ENCODE assay signal across 23 cellular contexts in the genomic region with DNA sequence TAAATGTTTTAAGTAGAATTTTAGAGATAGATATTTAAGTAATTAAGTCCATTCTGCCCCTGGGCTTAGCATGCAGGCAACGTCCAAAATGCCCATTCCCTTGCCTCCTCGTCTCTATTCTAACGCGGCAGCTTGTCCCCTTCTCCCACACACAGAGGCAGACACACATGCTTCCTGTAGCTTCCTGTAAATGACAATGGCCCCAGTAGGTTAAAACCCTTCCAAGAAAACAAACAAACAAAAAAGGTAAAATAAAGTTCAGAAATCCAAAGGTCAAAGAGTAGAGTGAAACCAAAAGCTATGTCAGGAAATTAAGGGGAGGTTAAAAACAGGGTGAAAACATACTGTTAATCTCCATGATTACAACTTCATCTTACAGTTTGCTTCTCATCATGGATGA.
"Had no signal": no experiment of that assay in that cellular context is flagged by ENCODE, and none has a peak within 500 bp of the region (broad histone marks: within the 10 kb centered on the region; RNA-seq: fewer than 3 reads in every experiment).

No MANE protein-coding gene starts in this region.

- H3K9me3 Mint-ChIP-seq: activated T-helper 1 cell treated with anti-CD3 and anti-CD28 coated beads, Interleukin-12 subunit alpha, Interleukin-12 subunit beta, Interleukin-2, Interleukin-4 antibody, amounts not matched to agents 30 ng/mL and 10 ng/mL and 1 ng/mL, durations not matched to agents 14 hours and 24 hours and 36 hours had no signal

- H3K36me3 ChIP-seq: brain microvascular endothelial cell, cardiac muscle cell, MG63 had no signal

- H3K27me3 ChIP-seq: brain microvascular endothelial cell, cardiac muscle cell, MG63 had no signal

- H3K27ac ChIP-seq: brain microvascular endothelial cell, cardiac muscle cell had no signal

- H3K27ac Mint-ChIP-seq: activated CD4-positive, alpha-beta T cell treated with anti-CD3 and anti-CD28 coated beads, Interleukin-2, amount 10 ng/mL, durations not matched to agents 7 days and 5 days; activated CD8-positive, alpha-beta T cell treated with anti-CD3 and anti-CD28 coated beads for 36 hours; activated naive CD8-positive, alpha-beta T cell; activated T-cell treated with anti-CD3 and anti-CD28 coated beads, Interleukin-2, amount 50 U/mL, for 24 hours; activated T-helper 1 cell treated with anti-CD3 and anti-CD28 coated beads, Interleukin-12 subunit alpha, Interleukin-12 subunit beta, Interleukin-2, Interleukin-4 antibody, amounts not matched to agents 30 ng/mL and 10 ng/mL and 1 ng/mL, durations not matched to agents 14 hours and 24 hours and 36 hours; T-helper 17 cell had no signal

- DNase-seq: activated CD4-positive, alpha-beta T cell treated with anti-CD3 and anti-CD28 coated beads, Interleukin-2, amount 10 ng/mL, durations not matched to agents 7 days and 5 days; activated CD4-positive, CD25-positive, alpha-beta regulatory T cell; activated CD8-positive, alpha-beta T cell treated with anti-CD3 and anti-CD28 coated beads for 36 hours; activated effector memory CD4-positive, alpha-beta T cell treated with anti-CD3 and anti-CD28 coated beads, Interleukin-2, amount 50 U/mL, for 16 hours; activated naive CD4-positive, alpha-beta T cell treated with Interleukin-2 at 50 U/mL for 16 hours; activated T-cell treated with anti-CD3 and anti-CD28 coated beads, Interleukin-2, amount 50 U/mL, for 24 hours; brain microvascular endothelial cell; MG63; NCI-H1105; NCI-H1436 treated with DMSO at 0.1 percent for 48 hours; NCI-H187 treated with DMSO at 0.1 percent for 48 hours; NCI-H2171; NCI-H2227 treated with DMSO at 0.1 percent for 48 hours; NCI-H446 treated with DMSO at 0.1 percent for 48 hours; NCI-H524 treated with DMSO at 0.1 percent for 48 hours; NCI-H774; SIG-M5; T-helper 17 cell; T-helper 9 cell had no signal

- H3K4me3 Mint-ChIP-seq: activated CD4-positive, alpha-beta T cell treated with anti-CD3 and anti-CD28 coated beads, Interleukin-2, amount 10 ng/mL, durations not matched to agents 7 days and 5 days; activated CD8-positive, alpha-beta T cell treated with anti-CD3 and anti-CD28 coated beads for 36 hours; activated naive CD8-positive, alpha-beta T cell; activated T-cell treated with anti-CD3 and anti-CD28 coated beads, Interleukin-2, amount 50 U/mL, for 24 hours; activated T-helper 1 cell treated with anti-CD3 and anti-CD28 coated beads, Interleukin-12 subunit alpha, Interleukin-12 subunit beta, Interleukin-2, Interleukin-4 antibody, amounts not matched to agents 30 ng/mL and 10 ng/mL and 1 ng/mL, durations not matched to agents 14 hours and 24 hours and 36 hours; T-helper 17 cell had no signal

- FAIRE-seq: TTC549 had no signal

- ATAC-seq: activated CD8-positive, alpha-beta T cell treated with anti-CD3 and anti-CD28 coated beads for 36 hours; T-helper 17 cell had no signal

- H3K4me3 ChIP-seq: cardiac muscle cell, MG63 had no signal

- H3K9me3 ChIP-seq: MG63 had no signal

- H3K27me3 Mint-ChIP-seq: activated CD4-positive, alpha-beta T cell treated with anti-CD3 and anti-CD28 coated beads, Interleukin-2, amount 10 ng/mL, durations not matched to agents 7 days and 5 days; activated CD8-positive, alpha-beta T cell treated with anti-CD3 and anti-CD28 coated beads for 36 hours; activated naive CD8-positive, alpha-beta T cell; activated T-cell treated with anti-CD3 and anti-CD28 coated beads, Interleukin-2, amount 50 U/mL, for 24 hours; T-helper 17 cell had no signal
